In the genomic region with DNA sequence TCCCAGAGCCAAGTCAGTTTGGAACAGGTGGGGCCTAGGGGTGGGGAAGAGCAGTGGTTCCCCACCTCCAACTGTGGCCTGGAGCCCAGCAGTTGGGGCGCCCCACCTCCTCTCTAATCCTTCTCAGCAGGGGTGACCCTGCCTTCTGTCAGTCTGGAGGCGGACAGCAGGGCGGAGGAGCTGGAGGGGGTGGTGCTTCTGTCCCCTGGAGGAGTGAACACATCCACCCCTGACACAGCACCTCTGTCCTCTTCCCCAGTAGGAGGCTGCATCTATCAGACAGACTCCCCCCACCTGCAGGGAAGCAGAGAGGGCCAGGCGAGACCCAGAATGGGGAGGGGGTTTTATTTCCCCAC, we compare ENCODE assay signal across 9 cellular contexts.
DNase-seq lines count a peak whose midpoint lies in the region; ATAC-seq and TF ChIP-seq lines count a peak whose summit lies in the region.
"Had no signal": no experiment of that assay in that cellular context is flagged by ENCODE, and none has a peak within 500 bp of the region (broad histone marks: within the 10 kb centered on the region; RNA-seq: fewer than 3 reads in every experiment).

No MANE protein-coding gene starts in this region.

- DNase-seq in D341Med (ENCODE audit: low spot score) (peak; percentile 83), NCI-H524 treated with DMSO at 0.1 percent for 48 hours (lab: John Stamatoyannopoulos, UW) (peak; percentile 91), fibroblast of gingiva (ENCODE audit: low read depth) (peak; percentile 63), omental fat pad (ENCODE audit: low spot score) (no peak), DMS53 (lab: John Stamatoyannopoulos, UW) (no peak)
- no peak for DNase-seq in stimulated activated CD4-positive, alpha-beta T cell treated with anti-CD3 and anti-CD28 coated beads, Interleukin-4, amount 100 ng/mL, for 24 hours
- DNase-seq in stimulated activated CD4-positive, alpha-beta T cell treated with anti-CD3 and anti-CD28 coated beads, Interleukin-15, amount 100 ng/mL, for 24 hours, result no peak
- DNase-seq: amniotic stem cell had no signal

- TF ChIP-seq CTCF in omental fat pad (IDR thresholded peaks at IDR 0.05), result no peak

- ATAC-seq in omental fat pad (ENCODE audit: low FRiP score) (peak; percentile 60), HG03520 (IDR thresholded peaks at IDR 0.05; ENCODE audit: unreplicated experiment) (no peak)

Comparison
In these comparisons a context has a peak if more than half of its experiments do, and no peak if none do; other contexts are left out.
1. DNase-seq: peak in D341Med (single experiment), NCI-H524 treated with DMSO at 0.1 percent for 48 hours (single experiment) and fibroblast of gingiva (single experiment); none in omental fat pad (single experiment), stimulated activated CD4-positive, alpha-beta T cell treated with anti-CD3 and anti-CD28 coated beads, Interleukin-4, amount 100 ng/mL, for 24 hours (single experiment), DMS53 (single experiment) and stimulated activated CD4-positive, alpha-beta T cell treated with anti-CD3 and anti-CD28 coated beads, Interleukin-15, amount 100 ng/mL, for 24 hours (single experiment).